Comparison of ENCODE assay signal across 23 cellular contexts in genomic region chr6:90387826-90388225, GRCh38.
"Had no signal": no experiment of that assay in that cellular context is flagged by ENCODE, and none has a peak within 500 bp of the region (broad histone marks: within the 10 kb centered on the region; RNA-seq: fewer than 3 reads in every experiment).

No MANE protein-coding gene starts in this region.

- H3K36me3 Mint-ChIP-seq: naive thymus-derived CD8-positive, alpha-beta T cell; neural progenitor cell; T-cell had no signal

- H3K4me3 Mint-ChIP-seq: activated CD4-positive, alpha-beta T cell treated with anti-CD3 and anti-CD28 coated beads for 36 hours; naive thymus-derived CD8-positive, alpha-beta T cell; neural progenitor cell; stimulated activated naive CD8-positive, alpha-beta T cell treated with anti-CD3 and anti-CD28 coated beads, Interleukin-15, amount 100 ng/mL, for 72 hours; T-cell; T-helper 2 cell treated with Interferon-gamma antibody and Interleukin-4, amounts not matched to agents 5 μg/mL and 100 μg/mL, for 36 hours had no signal

- H3K9me3 Mint-ChIP-seq: naive thymus-derived CD8-positive, alpha-beta T cell; neural progenitor cell; stimulated activated naive CD8-positive, alpha-beta T cell treated with anti-CD3 and anti-CD28 coated beads, Interleukin-15, amount 100 ng/mL, for 72 hours; T-cell; T-helper 2 cell treated with Interferon-gamma antibody and Interleukin-4, amounts not matched to agents 5 μg/mL and 100 μg/mL, for 36 hours had no signal

- H3K9me3 ChIP-seq: heart right ventricle, right lobe of liver, suprapubic skin, tibial nerve had no signal

- H3K27me3 Mint-ChIP-seq: naive thymus-derived CD8-positive, alpha-beta T cell; T-cell had no signal

- H3K27ac ChIP-seq: brain microvascular endothelial cell, heart right ventricle, neural progenitor cell, right lobe of liver, skin epidermis, suprapubic skin, tibial nerve, WERI-Rb-1 had no signal

- H3K4me1 ChIP-seq: right lobe of liver, suprapubic skin, tibial nerve had no signal

- H3K4me2 ChIP-seq: neural progenitor cell had no signal

- H2AFZ ChIP-seq: neural progenitor cell had no signal

- H3K27me3 ChIP-seq: brain microvascular endothelial cell, neural progenitor cell, right lobe of liver, suprapubic skin, tibial nerve had no signal

- H3K4me3 ChIP-seq: heart right ventricle, lung, neural progenitor cell, right lobe of liver, skin epidermis, suprapubic skin, tibial nerve had no signal

- FAIRE-seq: kidney had no signal

- H3K9ac ChIP-seq: neural progenitor cell had no signal

- H3K36me3 ChIP-seq: brain microvascular endothelial cell, heart right ventricle, neural progenitor cell, right lobe of liver, suprapubic skin, tibial nerve, WERI-Rb-1 had no signal

- DNase-seq: activated CD4-positive, alpha-beta T cell treated with anti-CD3 and anti-CD28 coated beads, Interleukin-2, amount 50 U/mL, for 4 hours; aorta; brain microvascular endothelial cell; central memory CD4-positive, alpha-beta T cell; dermis blood vessel endothelial cell; effector CD8-positive, alpha-beta T cell; erythroblast; foreskin fibroblast; heart right ventricle; kidney; naive thymus-derived CD8-positive, alpha-beta T cell; posterior cingulate gyrus; right lobe of liver; stimulated activated naive CD8-positive, alpha-beta T cell treated with anti-CD3 and anti-CD28 coated beads, Interleukin-15, amount 100 ng/mL, for 72 hours; T-cell; WERI-Rb-1 had no signal

- H3K27ac Mint-ChIP-seq: neural progenitor cell; T-cell; T-helper 2 cell treated with Interferon-gamma antibody and Interleukin-4, amounts not matched to agents 5 μg/mL and 100 μg/mL, for 36 hours had no signal

- ATAC-seq: naive thymus-derived CD8-positive, alpha-beta T cell; stimulated activated naive CD8-positive, alpha-beta T cell treated with anti-CD3 and anti-CD28 coated beads, Interleukin-15, amount 100 ng/mL, for 72 hours; T-cell had no signal
